In genomic region chr7:73985737-73986141, GRCh38 we compare ENCODE assay signal across 14 cellular contexts. TPM values are rescaled to one million over a fixed set of nuclear protein-coding genes. Genes with fewer than 3 reads are reported as not detected.
DNase-seq lines count a peak whose midpoint lies in the region; ATAC-seq and TF ChIP-seq lines count a peak whose summit lies in the region.
"Had no signal": no experiment of that assay in that cellular context is flagged by ENCODE, and none has a peak within 500 bp of the region (broad histone marks: within the 10 kb centered on the region; RNA-seq: fewer than 3 reads in every experiment).

No MANE protein-coding gene starts in this region.

- no peak overlapping the region for H2BK5ac ChIP-seq in mesenchymal stem cell (ENCODE audit: low read depth, low read length, poor library complexity, severe bottlenecking)

- DNase-seq in PC-3 (no peak), mesenchymal stem cell (no peak), testis (peak; percentile 60), SIG-M5 (lab: John Stamatoyannopoulos, UW) (no peak), NCI-H2227 (lab: John Stamatoyannopoulos, UW; ENCODE audit: unreplicated experiment) (no peak)
- DNase-seq in activated CD4-positive, alpha-beta T cell treated with anti-CD3 and anti-CD28 coated beads for 1 hour, result no peak
- DNase-seq: activated CD4-positive, alpha-beta T cell treated with anti-CD3 and anti-CD28 coated beads, Interleukin-2, amount 50 U/mL, for 48 hours; activated T-cell treated with anti-CD3 and anti-CD28 coated beads, Interleukin-2, amount 50 U/mL, for 48 hours; NCI-H1436; NCI-H345 had no signal

- ATAC-seq in PC-3, result no peak
- ATAC-seq in GM18873 (IDR thresholded peaks at IDR 0.05; ENCODE audit: low FRiP score, unreplicated experiment), result no peak

- H3K9me3 ChIP-seq in PC-3 (ENCODE audit: low read length), result no peaks in the 10 kb centered on the region
- H3K9me3 ChIP-seq in esophagus (ENCODE audit: control insufficient read depth in 2 of 2, insufficient read depth in 1 of 2, low read depth in 1 of 2, low read length in 1 of 2), result no peaks in the 10 kb centered on the region
- no peaks in the 10 kb centered on the region for H3K9me3 ChIP-seq in mesenchymal stem cell (ENCODE audit: control insufficient read depth, low read length)
- no peaks in the 10 kb centered on the region for H3K9me3 ChIP-seq in testis
- H3K9me3 ChIP-seq: pancreas had no signal

- H3K4me3 ChIP-seq in PC-3 (ENCODE audit: low read length), result no peak overlapping the region
- no peak overlapping the region for H3K4me3 ChIP-seq in esophagus (ENCODE audit: low read depth in 1 of 2, low read length in 2 of 2)
- peak overlapping the region in 1 of 2 experiments; percentile 42 for H3K4me3 ChIP-seq in mesenchymal stem cell (ENCODE audit: insufficient read depth in 1 of 2, low read depth in 1 of 2, low read length in 2 of 2)
- no peak overlapping the region for H3K4me3 ChIP-seq in testis
- H3K4me3 ChIP-seq: pancreas had no signal

- H3K27me3 ChIP-seq in PC-3 (ENCODE audit: low read length) (no peaks in the 10 kb centered on the region), esophagus (ENCODE audit: control insufficient read depth in 1 of 2, insufficient read depth in 2 of 2, low read length in 2 of 2) (no peaks in the 10 kb centered on the region), mesenchymal stem cell (ENCODE audit: control insufficient read depth in 1 of 2, insufficient read depth in 1 of 2, low read length in 2 of 2) (peaks cover 6 to 14% of the 10 kb centered on the region in 2 experiments), testis (no peaks in the 10 kb centered on the region)
- H3K27me3 ChIP-seq: pancreas had no signal

- H3K4me1 ChIP-seq in PC-3 (ENCODE audit: insufficient read depth, low read length), result no peaks in the 10 kb centered on the region
- H3K4me1 ChIP-seq in esophagus (ENCODE audit: control insufficient read depth in 2 of 2, insufficient read depth in 2 of 2, low read length in 1 of 2), result peaks cover 0 to 2% of the 10 kb centered on the region in 2 donors
- peaks cover 1% of the 10 kb centered on the region for H3K4me1 ChIP-seq in mesenchymal stem cell (ENCODE audit: control insufficient read depth, insufficient read depth, low read depth, low read length)
- H3K4me1 ChIP-seq in testis, result peaks cover 8% of the 10 kb centered on the region
- H3K4me1 ChIP-seq: pancreas had no signal

- H2AFZ ChIP-seq in PC-3 (ENCODE audit: low read length) (no peak overlapping the region), mesenchymal stem cell (ENCODE audit: low read depth, low read length) (no peak overlapping the region)

- intact Hi-C loops in PC-3 (cut with micrococcal nuclease) (no loop called here), testis (cut with DNase I; ENCODE audit: low total_unique reads) (no loop called here)

- no peak overlapping the region for H3K23ac ChIP-seq in mesenchymal stem cell (ENCODE audit: low read length in 2 of 2)

- H4K91ac ChIP-seq in mesenchymal stem cell (ENCODE audit: low read length), result no peak overlapping the region

- BruUV-seq in PC-3 (replicated peaks; lab: Mats Ljungman, UMichigan), result no TSS peak

- H3K9ac ChIP-seq in PC-3 (ENCODE audit: low read length) (no peak overlapping the region), mesenchymal stem cell (ENCODE audit: low read length) (peak overlapping the region; percentile 55)

- H3K79me2 ChIP-seq in PC-3 (ENCODE audit: low read length), result no peaks in the 10 kb centered on the region

- H2BK12ac ChIP-seq in mesenchymal stem cell (ENCODE audit: low read length in 2 of 2), result no peak overlapping the region

- H3K4ac ChIP-seq in mesenchymal stem cell (ENCODE audit: low read depth in 1 of 2, low read length in 2 of 2), result no peak overlapping the region

- H3K14ac ChIP-seq in mesenchymal stem cell (ENCODE audit: low read length in 2 of 2), result no peak overlapping the region

- no peak overlapping the region for H2BK15ac ChIP-seq in mesenchymal stem cell (ENCODE audit: low read depth, poor library complexity, severe bottlenecking)

- H4K20me1 ChIP-seq in PC-3 (ENCODE audit: low read length), result no peaks in the 10 kb centered on the region

- no peak for TF ChIP-seq POLR2A in testis (IDR thresholded peaks at IDR 0.05)

- no peaks in the 10 kb centered on the region for H3K9me2 ChIP-seq in PC-3 (replicated peaks; ENCODE audit: low read length)

- WGBS in esophagus, 2 donors, result 63 to 71% methylated on average over 12 to 13 of the region's 13 CpGs
- 87% methylated on average over 13 of the region's 13 CpGs for WGBS in mesenchymal stem cell
- 78 to 93% methylated on average over 9 to 13 of the region's 13 CpGs for WGBS in testis, 2 donors

- H3K27ac ChIP-seq in PC-3 (ENCODE audit: low read length), result no peak overlapping the region
- peak overlapping the region; percentile 42 to 70 for H3K27ac ChIP-seq in esophagus (ENCODE audit: low read depth in 2 of 2, low read length in 1 of 2)
- no peak overlapping the region for H3K27ac ChIP-seq in mesenchymal stem cell (ENCODE audit: low read length, poor library complexity, severe bottlenecking)
- no peak overlapping the region for H3K27ac ChIP-seq in testis
- H3K27ac ChIP-seq: pancreas had no signal

- no peak overlapping the region for H2AK5ac ChIP-seq in mesenchymal stem cell (ENCODE audit: low read length, severe bottlenecking)

- no peak overlapping the region for H3K18ac ChIP-seq in mesenchymal stem cell (ENCODE audit: low read depth in 1 of 2, low read length in 2 of 2)

- H4K8ac ChIP-seq in mesenchymal stem cell (ENCODE audit: low read length), result no peak overlapping the region

- H3K4me2 ChIP-seq in PC-3 (ENCODE audit: low read length), result no peak overlapping the region
- no peak overlapping the region for H3K4me2 ChIP-seq in mesenchymal stem cell (ENCODE audit: low read length, poor library complexity, severe bottlenecking)

- no peaks in the 10 kb centered on the region for H3F3A ChIP-seq in PC-3 (ENCODE audit: low read length, unreplicated experiment)

- H2BK120ac ChIP-seq in mesenchymal stem cell (ENCODE audit: low read depth, low read length), result no peak overlapping the region

- H3K36me3 ChIP-seq in PC-3 (ENCODE audit: low read depth, low read length), result no peaks in the 10 kb centered on the region
- H3K36me3 ChIP-seq in esophagus (ENCODE audit: control insufficient read depth in 2 of 2, insufficient read depth in 2 of 2, low read length in 1 of 2), result no peaks in the 10 kb centered on the region
- peaks cover 0 to 4% of the 10 kb centered on the region in 2 experiments for H3K36me3 ChIP-seq in mesenchymal stem cell (ENCODE audit: control insufficient read depth in 1 of 2, insufficient read depth in 2 of 2, low read depth in 1 of 2, low read length in 2 of 2)
- no peaks in the 10 kb centered on the region for H3K36me3 ChIP-seq in testis (ENCODE audit: low read depth, missing control alignments)
- H3K36me3 ChIP-seq: pancreas had no signal

- TF ChIP-seq CTCF in PC-3 (conservative IDR thresholded peaks at IDR 0.05; ENCODE audit: low read depth, low read length), result 0 out of 2 replicates have a peak, but pooled peaks have one; percentile 11
- no peak for TF ChIP-seq CTCF in testis (IDR thresholded peaks at IDR 0.05)

- no peaks in the 10 kb centered on the region for H3K79me1 ChIP-seq in mesenchymal stem cell (replicated peaks; ENCODE audit: low read length, poor library complexity, severe bottlenecking)

- CTCF ChIA-PET in PC-3 (lab: Charles Lee), result no interaction called here

- POLR2A ChIA-PET in PC-3 (lab: Charles Lee; ENCODE audit: unreplicated experiment), result no interaction called here

RNA-seq across cellular contexts. Expression of gene ELN, which starts 42.2 kb away (rescaled TPM):
- 0.07 TPM in 1 of 2 replicates, not detected in the other for total RNA-seq in PC-3 (2014; rRNA removed)
- polyA plus RNA-seq in esophagus, result 10 to 100 TPM; 12.6 to 25.7 TPM
- polyA plus RNA-seq in mesenchymal stem cell (2013, experiment 1 of 2), result 0.18 TPM
- polyA plus RNA-seq in mesenchymal stem cell (2013, experiment 2 of 2), result 0.11 TPM
- total RNA-seq in testis, result 10 to 100 TPM; 24.6 to 35.2 TPM
- polyA plus RNA-seq in testis (ENCODE audit: insufficient read depth, low read depth, low replicate concordance), result 55.9 TPM
- total RNA-seq: mononuclear cell had no signal

Comparison
In these comparisons a context has a peak if more than half of its experiments do, and no peak if none do; other contexts are left out.
1. H3K27ac ChIP-seq: peak in esophagus (2 of 2); none in PC-3 (single experiment), mesenchymal stem cell (single experiment) and testis (0 of 2).
2. RNA of gene ELN, which starts 42.2 kb away (total RNA-seq): 24.6 to 35.2 TPM in testis; 0.07 TPM in PC-3; every median in the first group is over 10 times any median in the second.